8 cellular contexts compared by ENCODE assay signal in the genomic region with DNA sequence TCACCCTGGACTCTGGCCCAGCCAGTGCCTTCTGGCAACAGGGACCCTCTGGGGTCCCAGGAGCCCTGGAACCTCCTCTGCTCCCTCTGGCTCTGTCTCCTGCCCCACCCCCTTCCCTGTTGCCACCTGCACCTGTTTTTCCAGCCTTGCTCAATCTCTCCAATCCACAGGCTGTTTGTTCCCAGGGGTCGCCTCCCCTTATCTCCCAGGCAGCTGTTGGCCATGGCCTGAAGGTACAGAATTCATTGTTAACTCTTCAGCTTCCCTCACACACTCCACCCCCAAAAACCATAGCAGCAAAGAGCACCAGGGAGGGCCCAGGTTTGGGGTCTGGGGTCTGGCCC. TPM values are rescaled to one million over a fixed set of nuclear protein-coding genes. Genes with fewer than 3 reads are reported as not detected.
DNase-seq lines count a peak whose midpoint lies in the region; ATAC-seq, FAIRE-seq and TF ChIP-seq lines count a peak whose summit lies in the region.

No MANE protein-coding gene starts in this region.

- H3K4me3 ChIP-seq in Peyer's patch (no peak overlapping the region), kidney (ENCODE audit: low read length in 2 of 2) (no peak overlapping the region), thoracic aorta (no peak overlapping the region)

- H3K4me1 ChIP-seq in Peyer's patch (peaks cover 0 to 25% (median 8%) of the 10 kb centered on the region in 4 donors), kidney (ENCODE audit: control insufficient read depth in 1 of 2, insufficient read depth in 1 of 2, low read depth in 1 of 2, low read length in 2 of 2) (peaks cover 46 to 61% of the 10 kb centered on the region in 2 donors), thoracic aorta (ENCODE audit: control insufficient read depth in 1 of 2, low read depth in 2 of 2) (peaks cover 24 to 46% of the 10 kb centered on the region in 2 donors)

- H3K9me3 ChIP-seq in Peyer's patch, result no peaks in the 10 kb centered on the region
- H3K9me3 ChIP-seq in kidney (ENCODE audit: control insufficient read depth in 1 of 2, low read length in 2 of 2), result no peaks in the 10 kb centered on the region
- H3K9me3 ChIP-seq in thoracic aorta, result no peaks in the 10 kb centered on the region

- DNase-seq in NCI-H748 (lab: John Stamatoyannopoulos, UW; ENCODE audit: unreplicated experiment) (peak; percentile 33), NCI-H748 treated with DMSO at 0.1 percent for 48 hours (lab: John Stamatoyannopoulos, UW) (no peak), Peyer's patch (no peak), kidney (no peak), thoracic aorta (ENCODE audit: low spot score) (no peak), T-helper 2 cell (no peak), NOMO-1 treated with DMSO at 0.1 percent for 48 hours (lab: John Stamatoyannopoulos, UW; ENCODE audit: unreplicated experiment) (no peak)
- no peak for DNase-seq in stimulated activated CD8-positive, alpha-beta memory T cell treated with anti-CD3 and anti-CD28 coated beads, Interleukin-4, amount 100 ng/mL, for 48 hours

- TF ChIP-seq POLR2A in Peyer's patch (IDR thresholded peaks at IDR 0.05), result no peak

- no peak for TF ChIP-seq CTCF in Peyer's patch (IDR thresholded peaks at IDR 0.05)
- no peak for TF ChIP-seq CTCF in kidney (IDR thresholded peaks at IDR 0.05; ENCODE audit: borderline replicate concordance, extremely low read depth, insufficient read depth)
- TF ChIP-seq CTCF in thoracic aorta (IDR thresholded peaks at IDR 0.05), result no peak

- no peak for ATAC-seq in thoracic aorta (ENCODE audit: insufficient number of reproducible peaks, low FRiP score, low read depth)

- intact Hi-C loops in kidney (cut with DNase I), result no loop called here

- H3K27ac ChIP-seq in Peyer's patch (peak overlapping the region; percentile 56 to 93 (median 76)), kidney (ENCODE audit: low read depth in 2 of 2, low read length in 2 of 2) (peak overlapping the region; percentile 87 to 94), thoracic aorta (peak overlapping the region; percentile 96 to 98)

- peak overlapping the region in 1 of 2 donors; percentile 65 for H3K9ac ChIP-seq in kidney (ENCODE audit: low read length in 2 of 2)

- H3K36me3 ChIP-seq in Peyer's patch (no peaks in the 10 kb centered on the region), kidney (ENCODE audit: control insufficient read depth in 1 of 2, insufficient read depth in 2 of 2, low read length in 2 of 2) (no peaks in the 10 kb centered on the region), thoracic aorta (no peaks in the 10 kb centered on the region)

- H3K27me3 ChIP-seq in Peyer's patch (no peaks in the 10 kb centered on the region), thoracic aorta (replicated peaks; ENCODE audit: insufficient read depth) (no peaks in the 10 kb centered on the region)

- no peak for FAIRE-seq in kidney (lab: Jason Lieb, UNC)

RNA-seq across cellular contexts. Expression of gene TOB1, which starts 39.3 kb away (rescaled TPM):
- total RNA-seq in Peyer's patch (100 to 1,000 TPM in 1 of 4 donors, 10 to 100 TPM in 3; 38.0 to 101 (median 60.6) TPM), kidney (141 TPM), thoracic aorta (10 to 100 TPM; 19.8 to 24.3 TPM)
- polyA plus RNA-seq in kidney (ENCODE audit: insufficient read depth, low read depth, low replicate concordance), result 52.5 TPM
